In the genomic region with DNA sequence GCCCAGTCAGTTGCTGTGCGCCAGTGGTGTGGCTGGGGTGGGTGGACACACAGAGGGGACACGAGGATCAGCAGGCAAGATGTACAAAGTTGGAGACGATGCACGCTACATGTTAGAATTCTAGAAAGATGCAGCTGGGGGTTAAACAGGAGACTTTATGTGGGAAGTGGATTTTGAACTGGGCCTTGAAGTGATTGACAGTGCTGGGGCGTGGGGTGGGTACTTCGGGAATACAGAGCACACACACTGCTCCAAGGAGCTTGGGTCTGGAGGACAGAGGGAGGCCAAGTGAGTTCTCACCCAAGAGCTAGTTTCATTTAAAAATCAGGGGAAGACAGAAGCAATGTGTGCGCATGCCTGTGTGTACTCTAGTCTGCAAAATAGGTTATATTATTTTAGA, we compare ENCODE assay signal across 11 cellular contexts.
"Had no signal": no experiment of that assay in that cellular context is flagged by ENCODE, and none has a peak within 500 bp of the region (broad histone marks: within the 10 kb centered on the region; RNA-seq: fewer than 3 reads in every experiment).

No MANE protein-coding gene starts in this region.

- ATAC-seq: activated T-cell treated with anti-CD3 and anti-CD28 coated beads, Interleukin-2, amount 50 U/mL, for 72 hours; body of pancreas; foreskin keratinocyte; stimulated activated naive CD8-positive, alpha-beta T cell treated with anti-CD3 and anti-CD28 coated beads, Interleukin-15, Interleukin-2, amounts not matched to agents 100 U/mL and 50 U/mL, for 24 hours; upper lobe of right lung had no signal

- H3K4me3 Mint-ChIP-seq: activated CD4-positive, alpha-beta T cell treated with anti-CD3 and anti-CD28 coated beads, Interleukin-2, amount 10 ng/mL, durations not matched to agents 7 days and 5 days; activated T-cell treated with anti-CD3 and anti-CD28 coated beads, Interleukin-2, amount 50 U/mL, for 72 hours; nephron had no signal

- H3K27ac ChIP-seq: body of pancreas, foreskin keratinocyte, suprapubic skin, upper lobe of right lung had no signal

- H3K27ac Mint-ChIP-seq: activated CD4-positive, alpha-beta T cell treated with anti-CD3 and anti-CD28 coated beads, Interleukin-2, amount 10 ng/mL, durations not matched to agents 7 days and 5 days; activated T-cell treated with anti-CD3 and anti-CD28 coated beads, Interleukin-2, amount 50 U/mL, for 72 hours; nephron had no signal

- DNase-seq: activated CD4-positive, alpha-beta T cell treated with anti-CD3 and anti-CD28 coated beads, Interleukin-2, amount 10 ng/mL, durations not matched to agents 7 days and 5 days; activated CD4-positive, CD25-positive, alpha-beta regulatory T cell; activated naive CD4-positive, alpha-beta T cell; activated T-cell treated with anti-CD3 and anti-CD28 coated beads, Interleukin-2, amount 50 U/mL, for 72 hours; body of pancreas; foreskin keratinocyte; stimulated activated CD4-positive, alpha-beta T cell treated with anti-CD3 and anti-CD28 coated beads, Interleukin-12 subunit alpha, Interleukin-12 subunit beta, amount 100 ng/mL, for 4 hours; stimulated activated naive CD8-positive, alpha-beta T cell treated with anti-CD3 and anti-CD28 coated beads, Interleukin-15, Interleukin-2, amounts not matched to agents 100 U/mL and 50 U/mL, for 24 hours; upper lobe of right lung had no signal

- H3K27me3 ChIP-seq: body of pancreas, foreskin keratinocyte, suprapubic skin, upper lobe of right lung had no signal

- H3K36me3 ChIP-seq: upper lobe of right lung had no signal

- H3K9me3 Mint-ChIP-seq: activated CD4-positive, alpha-beta T cell treated with anti-CD3 and anti-CD28 coated beads, Interleukin-2, amount 10 ng/mL, durations not matched to agents 7 days and 5 days; activated T-cell treated with anti-CD3 and anti-CD28 coated beads, Interleukin-2, amount 50 U/mL, for 72 hours; nephron had no signal

- H3K4me1 ChIP-seq: body of pancreas, foreskin keratinocyte had no signal

- H3K4me3 ChIP-seq: body of pancreas, suprapubic skin, upper lobe of right lung had no signal

- H3K27me3 Mint-ChIP-seq: activated CD4-positive, alpha-beta T cell treated with anti-CD3 and anti-CD28 coated beads, Interleukin-2, amount 10 ng/mL, durations not matched to agents 7 days and 5 days had no signal

- H3K9me3 ChIP-seq: body of pancreas, suprapubic skin, upper lobe of right lung had no signal
